ENCODE assay signal across 8 cellular contexts in genomic region chr11:66438504-66439466, GRCh38. TPM values are rescaled to one million over a fixed set of nuclear protein-coding genes. Genes with fewer than 3 reads are reported as not detected.
DNase-seq lines count a peak whose midpoint lies in the region; ATAC-seq and TF ChIP-seq lines count a peak whose summit lies in the region.

MRPL11 (minus strand) TSS chr11:66438848; CDS start chr11:66438754, 94 bp downstream.

- peaks cover 16% of the 10 kb centered on the region for H3K36me3 Mint-ChIP-seq in T-cell
- peaks cover 9% of the 10 kb centered on the region for H3K36me3 Mint-ChIP-seq in progenitor cell of endocrine pancreas (ENCODE audit: insufficient read depth)

- CTCF ChIA-PET in T-cell (lab: Charles Lee): interaction anchor here in 1 of 2 donors (0.5 to 1.6 kb wide), 21 partner anchors 10 to 1691 kb away, joined by 3 to 14 read pairs (median 4); partner anchors contain the start of genes DPP3, PELI3, RBM4 and YIF1A

- ATAC-seq in HG02798 (IDR thresholded peaks at IDR 0.05; ENCODE audit: poor library complexity, unreplicated experiment) (peak; percentile 96), T-cell (replicated peaks in 1 of 4) (peak; percentile 94 to 99 (median 97)), left cardiac atrium (peak; percentile 99)

- H3K9me3 Mint-ChIP-seq in T-cell (peaks cover 2 to 9% (median 8%) of the 10 kb centered on the region in 3 donors), progenitor cell of endocrine pancreas (ENCODE audit: low read depth) (peaks cover 10% of the 10 kb centered on the region)

- WGBS in adrenal gland, 4 donors: 7 to 10% (median 8%) methylated on average over 30 to 45 of the region's 45 CpGs
- WGBS in urinary bladder: 9% methylated on average over 45 of the region's 45 CpGs

- TF ChIP-seq CTCF in GM12874 (IDR thresholded peaks at IDR 0.05; ENCODE audit: insufficient read depth, low read depth, low read length): peak; percentile 77
- TF ChIP-seq CTCF in adrenal gland (IDR thresholded peaks at IDR 0.05): peak in 5 of 6 experiments; percentile 40 to 57 (median 41)
- TF ChIP-seq CTCF in progenitor cell of endocrine pancreas (IDR thresholded peaks at IDR 0.05; ENCODE audit: unreplicated experiment): peak; percentile 69

- H3K36me3 ChIP-seq in adrenal gland (replicated peaks in 1 of 2) (peaks cover 0 to 23% of the 10 kb centered on the region in 2 donors), urinary bladder (ENCODE audit: insufficient read depth) (peaks cover 3% of the 10 kb centered on the region)

- no peaks in the 10 kb centered on the region for H3K9me3 ChIP-seq in adrenal gland (replicated peaks in 1 of 3)

- intact Hi-C loops in adrenal gland (cut with DNase I): no loop called here
- intact Hi-C loops in left cardiac atrium (cut with DNase I): no loop called here

- H3K27ac Mint-ChIP-seq in T-cell: peak within 1 kb of the TSS; percentile 95 to 100
- H3K27ac Mint-ChIP-seq in progenitor cell of endocrine pancreas: peak within 1 kb of the TSS; percentile 100

- peaks cover 2% of the 10 kb centered on the region in 2 donors for H3K27me3 Mint-ChIP-seq in T-cell
- H3K27me3 Mint-ChIP-seq in progenitor cell of endocrine pancreas: no peaks in the 10 kb centered on the region

- DNase-seq in NCI-H1436 (lab: John Stamatoyannopoulos, UW): peak; percentile 91
- peak; percentile 78 to 92 (median 86) for DNase-seq in T-cell
- DNase-seq in adrenal gland: peak; percentile 83 to 95 (median 88)
- DNase-seq in left cardiac atrium: peak; percentile 91
- peak; percentile 82 for DNase-seq in progenitor cell of endocrine pancreas (ENCODE audit: low spot score, unreplicated experiment)

- TF ChIP-seq POLR2A in adrenal gland (IDR thresholded peaks at IDR 0.05): no peak

- H3K27me3 ChIP-seq in adrenal gland: no peaks in the 10 kb centered on the region

- peak within 1 kb of the TSS; percentile 29 to 97 (median 86) for H3K4me3 ChIP-seq in adrenal gland
- H3K4me3 ChIP-seq in urinary bladder (ENCODE audit: low read depth, low read length): peak within 1 kb of the TSS; percentile 67

- POLR2A ChIA-PET in T-cell (lab: Charles Lee): interaction anchor here in 1 of 2 donors (1.0 kb wide), 1 partner anchor 28 kb away, joined by 16 read pairs; the partner anchor contains the start of gene PELI3

- H3K4me1 Mint-ChIP-seq in T-cell: peaks cover 11 to 16% (median 13%) of the 10 kb centered on the region in 3 donors
- peaks cover 8% of the 10 kb centered on the region for H3K4me1 Mint-ChIP-seq in progenitor cell of endocrine pancreas (ENCODE audit: low read depth)

- H3K4me1 ChIP-seq in adrenal gland (replicated peaks in 1 of 2) (peaks cover 7 to 8% of the 10 kb centered on the region in 2 donors), urinary bladder (ENCODE audit: insufficient read depth) (no peaks in the 10 kb centered on the region)

- H3K4me3 Mint-ChIP-seq in T-cell (peak within 1 kb of the TSS; percentile 81 to 86 (median 84)), progenitor cell of endocrine pancreas (ENCODE audit: low read depth) (peak within 1 kb of the TSS; percentile 87)

- H3K27ac ChIP-seq in adrenal gland: peak within 1 kb of the TSS; percentile 57 to 92 (median 76)
- H3K27ac ChIP-seq in urinary bladder (ENCODE audit: low read depth): peak within 1 kb of the TSS; percentile 55

RNA-seq across cellular contexts. Expression of gene MRPL11, which starts in this region (rescaled TPM):
- total RNA-seq in T-cell (10 to 100 TPM; 23.5 to 29.4 (median 27.2) TPM), adrenal gland (10 to 100 TPM; 27.7 to 42.2 (median 32.7) TPM), left cardiac atrium (10 to 100 TPM; 43.1 to 47.0 TPM), progenitor cell of endocrine pancreas (54.3 and 59.1 TPM in 2 replicates), urinary bladder (32.9 TPM)
- polyA plus RNA-seq in adrenal gland (10 to 100 TPM; 22.3 to 40.6 (median 27.3) TPM), urinary bladder (54.9 TPM)

Comparison
In these comparisons a context has a peak if more than half of its experiments do, and no peak if none do; other contexts are left out.
1. Peak in every context shown above with its lines: DNase-seq, ATAC-seq, H3K4me3 ChIP-seq and H3K27ac ChIP-seq.